In the genomic region with DNA sequence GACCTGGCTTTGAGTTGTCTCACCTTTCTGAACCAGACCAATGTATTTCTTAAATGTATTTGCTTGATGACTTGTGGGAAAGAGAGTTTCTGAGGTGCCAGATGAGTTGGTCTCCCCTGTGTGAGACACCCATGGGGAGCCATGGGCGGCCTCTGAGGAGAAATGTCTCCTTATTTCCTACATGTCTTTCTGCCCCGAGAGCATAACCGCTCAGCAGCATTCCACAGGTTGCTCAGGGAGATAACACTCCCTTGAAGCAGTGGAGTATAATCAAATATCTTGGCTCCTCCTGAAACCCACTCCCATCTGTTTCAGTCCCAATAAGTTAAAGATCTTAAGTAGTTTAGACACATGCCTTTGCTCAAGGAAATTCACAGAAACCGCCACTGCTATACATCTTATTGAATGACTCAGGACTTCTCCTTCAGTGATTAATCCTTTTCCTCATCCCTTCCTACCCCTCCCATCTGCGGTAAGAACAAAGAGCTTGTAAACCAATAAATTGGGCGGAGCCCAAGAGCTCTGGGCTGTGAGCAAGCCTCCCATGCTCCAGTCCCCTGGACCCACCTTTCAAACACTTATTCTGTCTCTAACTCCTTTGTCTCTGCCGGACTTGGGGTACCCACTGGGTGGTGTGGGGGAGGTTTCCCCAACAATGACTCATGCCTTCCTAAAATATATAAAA, we compare ENCODE assay signal across 22 cellular contexts.
DNase-seq lines count a peak whose midpoint lies in the region; ATAC-seq and TF ChIP-seq lines count a peak whose summit lies in the region.
"Had no signal": no experiment of that assay in that cellular context is flagged by ENCODE, and none has a peak within 500 bp of the region (broad histone marks: within the 10 kb centered on the region; RNA-seq: fewer than 3 reads in every experiment).

No MANE protein-coding gene starts in this region.

- no peaks in the 10 kb centered on the region for H3K9me2 ChIP-seq in hepatocyte (replicated peaks; ENCODE audit: insufficient read depth)
- H3K9me2 ChIP-seq: SK-N-SH had no signal

- no peaks in the 10 kb centered on the region for H4K20me1 ChIP-seq in hepatocyte (ENCODE audit: insufficient read depth, poor library complexity, severe bottlenecking)

- TF ChIP-seq CTCF in HEK293 (tag by site-specific recombination; IDR thresholded peaks at IDR 0.05) (no peak), hepatocyte (IDR thresholded peaks at IDR 0.05; ENCODE audit: poor library complexity) (no peak), type B pancreatic cell (conservative IDR thresholded peaks at IDR 0.05) (no peak)
- TF ChIP-seq CTCF in activated CD8-positive, alpha-beta T cell treated with anti-CD3 and anti-CD28 coated beads for 36 hours (IDR thresholded peaks at IDR 0.05): no peak

- H3K4me3 ChIP-seq in HEK293 (ENCODE audit: low read depth, low read length) (no peak overlapping the region), hepatocyte (no peak overlapping the region)
- H3K4me3 ChIP-seq: ovary, right atrium auricular region, testis had no signal

- peak overlapping the region; percentile 89 for H3K27ac Mint-ChIP-seq in type B pancreatic cell
- no peak overlapping the region for H3K27ac Mint-ChIP-seq in activated CD8-positive, alpha-beta T cell treated with anti-CD3 and anti-CD28 coated beads for 36 hours
- no peak overlapping the region for H3K27ac Mint-ChIP-seq in activated T-helper 1 cell treated with anti-CD3 and anti-CD28 coated beads, Interleukin-12 subunit alpha, Interleukin-12 subunit beta, Interleukin-2, Interleukin-4 antibody, amounts not matched to agents 30 ng/mL and 10 ng/mL and 1 ng/mL, durations not matched to agents 14 hours and 24 hours and 36 hours
- H3K27ac Mint-ChIP-seq: activated CD8-positive, alpha-beta T cell treated with anti-CD3 and anti-CD28 coated beads, Interleukin-2, amount 10 ng/mL, durations not matched to agents 7 days and 5 days; CD4-positive, CD25-positive, alpha-beta regulatory T cell; naive thymus-derived CD8-positive, alpha-beta T cell; T-helper 2 cell treated with Interferon-gamma antibody and Interleukin-4, amounts not matched to agents 5 μg/mL and 100 μg/mL, for 36 hours had no signal

- H3K4me3 Mint-ChIP-seq in type B pancreatic cell: peak overlapping the region; percentile 44
- H3K4me3 Mint-ChIP-seq in activated CD8-positive, alpha-beta T cell treated with anti-CD3 and anti-CD28 coated beads for 36 hours: no peak overlapping the region
- no peak overlapping the region for H3K4me3 Mint-ChIP-seq in activated T-helper 1 cell treated with anti-CD3 and anti-CD28 coated beads, Interleukin-12 subunit alpha, Interleukin-12 subunit beta, Interleukin-2, Interleukin-4 antibody, amounts not matched to agents 30 ng/mL and 10 ng/mL and 1 ng/mL, durations not matched to agents 14 hours and 24 hours and 36 hours
- H3K4me3 Mint-ChIP-seq: activated CD8-positive, alpha-beta T cell treated with anti-CD3 and anti-CD28 coated beads, Interleukin-2, amount 10 ng/mL, durations not matched to agents 7 days and 5 days; CD4-positive, CD25-positive, alpha-beta regulatory T cell; naive thymus-derived CD8-positive, alpha-beta T cell; T-helper 2 cell treated with Interferon-gamma antibody and Interleukin-4, amounts not matched to agents 5 μg/mL and 100 μg/mL, for 36 hours had no signal

- peaks cover 26% of the 10 kb centered on the region for H3K9me3 Mint-ChIP-seq in type B pancreatic cell
- peaks cover 26% of the 10 kb centered on the region for H3K9me3 Mint-ChIP-seq in activated CD8-positive, alpha-beta T cell treated with anti-CD3 and anti-CD28 coated beads for 36 hours
- peaks cover 36% of the 10 kb centered on the region for H3K9me3 Mint-ChIP-seq in activated T-helper 1 cell treated with anti-CD3 and anti-CD28 coated beads, Interleukin-12 subunit alpha, Interleukin-12 subunit beta, Interleukin-2, Interleukin-4 antibody, amounts not matched to agents 30 ng/mL and 10 ng/mL and 1 ng/mL, durations not matched to agents 14 hours and 24 hours and 36 hours

- H3K9me3 ChIP-seq in HEK293 (ENCODE audit: control insufficient read depth, insufficient read depth, low read depth, low read length) (no peaks in the 10 kb centered on the region), hepatocyte (ENCODE audit: low read depth) (no peaks in the 10 kb centered on the region)
- H3K9me3 ChIP-seq: ovary, right atrium auricular region, SK-N-SH, testis had no signal

- intact Hi-C loops in activated CD8-positive, alpha-beta T cell treated with anti-CD3 and anti-CD28 coated beads for 36 hours (cut with micrococcal nuclease): no loop called here
- intact Hi-C loops in activated T-helper 1 cell treated with anti-CD3 and anti-CD28 coated beads, Interleukin-12 subunit alpha, Interleukin-12 subunit beta, Interleukin-2, Interleukin-4 antibody, amounts not matched to agents 30 ng/mL and 10 ng/mL and 1 ng/mL, durations not matched to agents 14 hours and 24 hours and 36 hours (cut with micrococcal nuclease): no loop called here

- 27% methylated on average over 7 of the region's 7 CpGs for WGBS in hepatocyte (ENCODE audit: low lambda C conversion rate, missing lambda C conversion rate)

- H2AFZ ChIP-seq in hepatocyte: no peak overlapping the region

- peaks cover 14% of the 10 kb centered on the region for H3K36me3 Mint-ChIP-seq in type B pancreatic cell
- H3K36me3 Mint-ChIP-seq in activated CD8-positive, alpha-beta T cell treated with anti-CD3 and anti-CD28 coated beads for 36 hours (ENCODE audit: low read depth): peaks cover 2% of the 10 kb centered on the region
- H3K36me3 Mint-ChIP-seq in activated T-helper 1 cell treated with anti-CD3 and anti-CD28 coated beads, Interleukin-12 subunit alpha, Interleukin-12 subunit beta, Interleukin-2, Interleukin-4 antibody, amounts not matched to agents 30 ng/mL and 10 ng/mL and 1 ng/mL, durations not matched to agents 14 hours and 24 hours and 36 hours (ENCODE audit: low read depth): no peaks in the 10 kb centered on the region
- H3K36me3 Mint-ChIP-seq: brain; CD4-positive, CD25-positive, alpha-beta regulatory T cell had no signal

- no peaks in the 10 kb centered on the region for H3K27me3 Mint-ChIP-seq in type B pancreatic cell
- no peaks in the 10 kb centered on the region for H3K27me3 Mint-ChIP-seq in activated CD8-positive, alpha-beta T cell treated with anti-CD3 and anti-CD28 coated beads for 36 hours
- H3K27me3 Mint-ChIP-seq in activated T-helper 1 cell treated with anti-CD3 and anti-CD28 coated beads, Interleukin-12 subunit alpha, Interleukin-12 subunit beta, Interleukin-2, Interleukin-4 antibody, amounts not matched to agents 30 ng/mL and 10 ng/mL and 1 ng/mL, durations not matched to agents 14 hours and 24 hours and 36 hours (ENCODE audit: insufficient read depth): no peaks in the 10 kb centered on the region
- H3K27me3 Mint-ChIP-seq: CD4-positive, CD25-positive, alpha-beta regulatory T cell; naive thymus-derived CD8-positive, alpha-beta T cell had no signal

- peak overlapping the region; percentile 42 for H3K4me2 ChIP-seq in hepatocyte
- H3K4me2 ChIP-seq: SK-N-SH had no signal

- CTCF ChIA-PET in HEK293 (lab: Yijun Ruan, JAX): no interaction called here
- CTCF ChIA-PET in activated CD8-positive, alpha-beta T cell treated with anti-CD3 and anti-CD28 coated beads for 36 hours (lab: Charles Lee): no interaction called here

- POLR2A ChIA-PET in HEK293 (lab: Yijun Ruan, JAX): no interaction called here
- POLR2A ChIA-PET in activated CD8-positive, alpha-beta T cell treated with anti-CD3 and anti-CD28 coated beads for 36 hours (lab: Charles Lee): no interaction called here

- no peak overlapping the region for H3K27ac ChIP-seq in HEK293 (ENCODE audit: extremely low read depth, low read depth, low read length)
- H3K27ac ChIP-seq in hepatocyte: peak overlapping the region; percentile 77
- H3K27ac ChIP-seq: ovary, right atrium auricular region, testis had no signal

- no peaks in the 10 kb centered on the region for H3K27me3 ChIP-seq in hepatocyte
- H3K27me3 ChIP-seq: ovary, right atrium auricular region, testis had no signal

- DNase-seq in OCI-M1 (lab: John Stamatoyannopoulos, UW): peak; percentile 77
- DNase-seq in hepatocyte (ENCODE audit: low spot score): peak; percentile 72
- DNase-seq in type B pancreatic cell (ENCODE audit: extremely low spot score, unreplicated experiment): no peak
- DNase-seq in activated CD8-positive, alpha-beta T cell treated with anti-CD3 and anti-CD28 coated beads for 36 hours: no peak
- DNase-seq in kidney tubule cell (ENCODE audit: low spot score): no peak
- no peak for DNase-seq in activated T-helper 1 cell treated with anti-CD3 and anti-CD28 coated beads, Interleukin-12 subunit alpha, Interleukin-12 subunit beta, Interleukin-2, Interleukin-4 antibody, amounts not matched to agents 30 ng/mL and 10 ng/mL and 1 ng/mL, durations not matched to agents 14 hours and 24 hours and 36 hours (ENCODE audit: low spot score)
- DNase-seq: activated CD8-positive, alpha-beta T cell treated with anti-CD3 and anti-CD28 coated beads, Interleukin-2, amount 10 ng/mL, durations not matched to agents 7 days and 5 days; CD4-positive, CD25-positive, alpha-beta regulatory T cell; DMS 273 treated with DMSO at 0.1 percent for 48 hours; midbrain; MM.1S; naive thymus-derived CD8-positive, alpha-beta T cell; NCI-H1417 treated with DMSO at 0.1 percent for 48 hours; NCI-H446; ovary; SK-N-SH; stimulated activated naive CD4-positive, alpha-beta T cell treated with Interleukin-2 at 50 U/mL for 16 hours; testis had no signal

- H3K36me3 ChIP-seq in HEK293 (ENCODE audit: control insufficient read depth in 2 of 2, insufficient read depth in 1 of 2, low read length in 2 of 2) (no peaks in the 10 kb centered on the region), hepatocyte (replicated peaks; ENCODE audit: insufficient read depth, low read depth) (no peaks in the 10 kb centered on the region)
- H3K36me3 ChIP-seq: ovary, right atrium auricular region had no signal

- H3K4me1 Mint-ChIP-seq in type B pancreatic cell (ENCODE audit: unreplicated experiment): peaks cover 16% of the 10 kb centered on the region
- no peaks in the 10 kb centered on the region for H3K4me1 Mint-ChIP-seq in activated CD8-positive, alpha-beta T cell treated with anti-CD3 and anti-CD28 coated beads for 36 hours (ENCODE audit: low read depth)
- no peaks in the 10 kb centered on the region for H3K4me1 Mint-ChIP-seq in activated T-helper 1 cell treated with anti-CD3 and anti-CD28 coated beads, Interleukin-12 subunit alpha, Interleukin-12 subunit beta, Interleukin-2, Interleukin-4 antibody, amounts not matched to agents 30 ng/mL and 10 ng/mL and 1 ng/mL, durations not matched to agents 14 hours and 24 hours and 36 hours (ENCODE audit: low read depth)
- H3K4me1 Mint-ChIP-seq: brain; CD4-positive, CD25-positive, alpha-beta regulatory T cell; naive thymus-derived CD8-positive, alpha-beta T cell had no signal

- H3K79me2 ChIP-seq in hepatocyte: no peaks in the 10 kb centered on the region

- ATAC-seq in activated CD8-positive, alpha-beta T cell treated with anti-CD3 and anti-CD28 coated beads for 36 hours: no peak
- ATAC-seq: activated CD8-positive, alpha-beta T cell treated with anti-CD3 and anti-CD28 coated beads, Interleukin-2, amount 10 ng/mL, durations not matched to agents 7 days and 5 days; naive thymus-derived CD8-positive, alpha-beta T cell had no signal

- H3K4me1 ChIP-seq in HEK293 (ENCODE audit: control insufficient read depth, insufficient read depth, low read length) (no peaks in the 10 kb centered on the region), hepatocyte (ENCODE audit: insufficient read depth) (peaks cover 8% of the 10 kb centered on the region)
- H3K4me1 ChIP-seq: right atrium auricular region, testis had no signal

Comparison
In these comparisons a context has a peak if more than half of its experiments do, and no peak if none do; other contexts are left out.
1. DNase-seq: peak in OCI-M1 (single experiment) and hepatocyte (single experiment); none in type B pancreatic cell (single experiment), activated CD8-positive, alpha-beta T cell treated with anti-CD3 and anti-CD28 coated beads for 36 hours (single experiment), kidney tubule cell (single experiment) and activated T-helper 1 cell treated with anti-CD3 and anti-CD28 coated beads, Interleukin-12 subunit alpha, Interleukin-12 subunit beta, Interleukin-2, Interleukin-4 antibody, amounts not matched to agents 30 ng/mL and 10 ng/mL and 1 ng/mL, durations not matched to agents 14 hours and 24 hours and 36 hours (single experiment).